ENCODE assay signal across 8 cellular contexts in the genomic region with DNA sequence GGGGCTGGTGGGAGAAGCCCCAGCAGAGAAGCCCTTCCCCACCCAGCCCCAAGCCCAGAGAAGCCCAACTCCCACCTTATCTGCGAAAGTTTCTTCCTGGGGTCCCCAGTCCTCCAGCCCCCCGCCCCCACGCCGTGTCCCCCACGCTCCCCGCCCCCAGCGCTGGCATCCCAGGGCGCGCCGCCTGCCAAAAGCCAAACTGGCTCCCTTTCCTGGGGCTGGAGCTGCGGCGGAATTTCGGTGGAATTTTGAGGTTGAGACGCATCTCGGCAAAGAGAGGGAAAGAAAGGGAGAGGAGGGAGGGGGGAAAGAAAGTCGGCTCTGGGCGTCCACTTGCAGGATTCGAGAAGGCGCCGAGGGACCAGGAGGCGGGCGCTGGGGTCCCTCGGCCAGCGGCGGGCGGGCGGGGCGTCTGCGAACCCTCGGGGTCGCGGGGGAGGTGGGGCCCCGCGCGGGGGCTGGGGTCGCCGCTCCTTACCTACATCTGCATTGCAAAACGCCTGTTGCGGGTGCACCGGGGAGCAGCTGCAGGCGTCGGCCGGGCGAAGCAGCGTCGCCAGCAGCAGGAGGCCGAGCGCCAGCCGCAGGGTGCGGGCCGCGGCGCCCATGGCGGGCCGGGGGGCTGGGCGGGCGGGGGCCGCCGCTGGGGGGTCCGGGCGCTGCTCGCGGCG. TPM values are rescaled to one million over a fixed set of nuclear protein-coding genes. Genes with fewer than 3 reads are reported as not detected.
A peak's percentile ranks its signal among the peaks of the same experiment; 100 is the strongest.
DNase-seq lines count a peak whose midpoint lies in the region; ATAC-seq and TF ChIP-seq lines count a peak whose summit lies in the region.

No MANE protein-coding gene starts in this region.

- DNase-seq in AG09309 (ENCODE audit: low read depth) (no peak), breast epithelium (ENCODE audit: low spot score in 2 of 2) (peak in 1 of 2 donors; percentile 33), transverse colon (no peak), NCI-H2171 (lab: John Stamatoyannopoulos, UW) (no peak)
- no peak for DNase-seq in stimulated activated CD4-positive, alpha-beta T cell treated with anti-CD3 and anti-CD28 coated beads, Interleukin-4, amount 100 ng/mL, for 24 hours

- TF ChIP-seq CTCF in AG09309 (IDR thresholded peaks at IDR 0.05; ENCODE audit: control insufficient read depth, insufficient read depth, low read depth, low read length, missing control alignments) (no peak), breast epithelium (IDR thresholded peaks at IDR 0.05) (no peak), liver (IDR thresholded peaks at IDR 0.05; ENCODE audit: low read depth, low read length, missing input control) (no peak), transverse colon (IDR thresholded peaks at IDR 0.05) (no peak)

- in situ Hi-C loops in transverse colon (cut with MboI; ENCODE audit: low pct_ligation_motif_present in 1 of 4, low pct_unique_long_range_greater_than_20kb in 1 of 4, low sequenced_read_pairs in 3 of 4): no loop called here

- TF ChIP-seq EP300 in Ishikawa (IDR thresholded peaks at IDR 0.05; ENCODE audit: borderline replicate concordance) (no peak), transverse colon (IDR thresholded peaks at IDR 0.05; ENCODE audit: low read depth) (no peak)

- no peak for TF ChIP-seq POLR2A in breast epithelium (IDR thresholded peaks at IDR 0.05)
- no peak for TF ChIP-seq POLR2A in transverse colon (IDR thresholded peaks at IDR 0.05)

- intact Hi-C loops in breast epithelium (cut with DNase I; ENCODE audit: low total_unique reads): no loop called here
- intact Hi-C loops in transverse colon (cut with DNase I; ENCODE audit: low total_unique reads): loop anchor here (5.0 kb wide), 1 partner anchor 37 kb away; no protein-coding TSS in a partner anchor

- H3K4me3 ChIP-seq in AG09309 (ENCODE audit: control insufficient read depth, low read depth, low read length) (peak overlapping the region; percentile 97), breast epithelium (peak overlapping the region; percentile 79 to 93 (median 82)), liver (ENCODE audit: low read depth in 1 of 3, low read length in 3 of 3) (peak overlapping the region; percentile 37 to 67 (median 64)), transverse colon (peak overlapping the region; percentile 70 to 85 (median 74))

- H3K36me3 ChIP-seq in breast epithelium (no peaks in the 10 kb centered on the region), liver (ENCODE audit: control insufficient read depth in 4 of 4, insufficient read depth in 3 of 4, low read depth in 1 of 4, low read length in 3 of 4) (peaks cover 0 to 2% (median 0%) of the 10 kb centered on the region in 4 donors), transverse colon (no peaks in the 10 kb centered on the region)

- peak overlapping the region; percentile 87 to 97 for H3K27ac ChIP-seq in breast epithelium
- peak overlapping the region; percentile 0 to 32 for H3K27ac ChIP-seq in liver (ENCODE audit: low read depth in 1 of 2, low read length in 2 of 2)
- H3K27ac ChIP-seq in transverse colon: peak overlapping the region; percentile 92 to 99 (median 95)

- H3K27me3 ChIP-seq in breast epithelium: no peaks in the 10 kb centered on the region
- no peaks in the 10 kb centered on the region for H3K27me3 ChIP-seq in liver (ENCODE audit: control insufficient read depth in 4 of 4, insufficient read depth in 4 of 4, low read length in 3 of 4)
- peaks cover 15% of the 10 kb centered on the region for H3K27me3 ChIP-seq in transverse colon

- no peak overlapping the region for H3K9ac ChIP-seq in liver (ENCODE audit: low read depth in 1 of 2, low read length in 2 of 2)

- WGBS in liver: 7% methylated on average over 64 of the region's 64 CpGs
- WGBS in transverse colon (ENCODE audit: low coverage in 1 of 2), 2 donors: 1% methylated on average over 31 of the region's 64 CpGs; no CpG with 5 or more reads in 1 of the 2 donors

- ATAC-seq in HG03280 (IDR thresholded peaks at IDR 0.05; ENCODE audit: unreplicated experiment): no peak

- no peaks in the 10 kb centered on the region for H3K9me3 ChIP-seq in breast epithelium
- no peaks in the 10 kb centered on the region for H3K9me3 ChIP-seq in liver (ENCODE audit: control insufficient read depth in 4 of 4, low read length in 3 of 4)
- no peaks in the 10 kb centered on the region for H3K9me3 ChIP-seq in transverse colon

- TF ChIP-seq RAD21 in Ishikawa (IDR thresholded peaks at IDR 0.05; ENCODE audit: low read depth): no peak
- TF ChIP-seq RAD21 in liver (IDR thresholded peaks at IDR 0.05): no peak

- peaks cover 6 to 11% of the 10 kb centered on the region in 2 donors for H3K4me1 ChIP-seq in breast epithelium
- peaks cover 11 to 21% (median 15%) of the 10 kb centered on the region in 4 donors for H3K4me1 ChIP-seq in liver (ENCODE audit: control insufficient read depth in 4 of 4, insufficient read depth in 4 of 4, low read length in 3 of 4)
- H3K4me1 ChIP-seq in transverse colon: peaks cover 24 to 57% (median 51%) of the 10 kb centered on the region in 4 donors

TF ChIP-seq in Ishikawa, 13 proteins besides CTCF, POLR2A, EP300 and RAD21:
- TF ChIP-seq TEAD4 (IDR thresholded peaks at IDR 0.05): peak; percentile 52
- no peak; the same call in 1 of the 2 replicates for TF ChIP-seq ZBTB7A (IDR thresholded peaks at IDR 0.05; ENCODE audit: low read depth)
- TF ChIP-seq, protein P1, sequence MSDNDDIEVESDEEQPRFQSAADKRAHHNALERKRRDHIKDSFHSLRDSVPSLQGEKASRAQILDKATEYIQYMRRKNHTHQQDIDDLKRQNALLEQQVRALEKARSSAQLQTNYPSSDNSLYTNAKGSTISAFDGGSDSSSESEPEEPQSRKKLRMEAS (IDR thresholded peaks at IDR 0.05): peak; percentile 65
TF ChIP-seq in Ishikawa: peak in this region for 2.

TF ChIP-seq in liver, 16 proteins besides CTCF, POLR2A, EP300 and RAD21:
- TF ChIP-seq, protein P1 (IDR thresholded peaks at IDR 0.05): no peak
- TF ChIP-seq JUND (IDR thresholded peaks at IDR 0.05): no peak

RNA-seq across cellular contexts. Expression of a gene that starts 0.6 kb away (rescaled TPM):
- total RNA-seq in breast epithelium (100 to 1,000 TPM in 2 of 3 donors, 10 to 100 TPM in 1; 72.0 to 344 (median 112) TPM), liver (10 to 100 TPM in 1 of 2 donors, 1 to 10 TPM in 1; 9.5 to 10.6 TPM), transverse colon (10 to 100 TPM; 32.2 to 70.7 (median 54.6) TPM)
- polyA plus RNA-seq in liver: 10 to 100 TPM in 1 of 2 donors, 1 to 10 TPM in 1; 8.9 to 37.6 TPM

RNA-seq across cellular contexts. Expression of a gene that starts 21.6 kb away (rescaled TPM):
- total RNA-seq in breast epithelium (1 to 10 TPM; 1.8 to 7.2 (median 2.6) TPM), liver (1 to 10 TPM in 1 of 2 donors, under 1 TPM in 1; 0.28 to 1.0 TPM), transverse colon (1 to 10 TPM; 1.8 to 3.0 (median 2.5) TPM)
- polyA plus RNA-seq in liver: not detected

RNA-seq across cellular contexts. Expression of a gene that starts 55.1 kb away (rescaled TPM):
- 100 to 1,000 TPM; 192 to 532 (median 206) TPM for total RNA-seq in breast epithelium
- 10 to 100 TPM; 66.0 to 69.3 TPM for total RNA-seq in liver
- 100 to 1,000 TPM in 1 of 2 donors, 10 to 100 TPM in 1; 89.1 to 224 TPM for polyA plus RNA-seq in liver
- total RNA-seq in transverse colon: 1,000 to 10,000 TPM in 2 of 4 donors, 100 to 1,000 TPM in 2; 796 to 1,440 (median 1,077) TPM

Comparison
In these comparisons a context has a peak if more than half of its experiments do, and no peak if none do; other contexts are left out.
1. H3K27ac ChIP-seq: peak in every context shown above with its lines; median percentile 95 in transverse colon; 92 in breast epithelium; 16 in liver.